In genomic region chr10:119222966-119223386, GRCh38 we compare ENCODE assay signal across 14 cellular contexts. TPM values are rescaled to one million over a fixed set of nuclear protein-coding genes. Genes with fewer than 3 reads are reported as not detected.
DNase-seq lines count a peak whose midpoint lies in the region; ATAC-seq and TF ChIP-seq lines count a peak whose summit lies in the region.
"Had no signal": no experiment of that assay in that cellular context is flagged by ENCODE, and none has a peak within 500 bp of the region (broad histone marks: within the 10 kb centered on the region; RNA-seq: fewer than 3 reads in every experiment).

No MANE protein-coding gene starts in this region.

- H2AK5ac ChIP-seq in mesenchymal stem cell (ENCODE audit: low read length, severe bottlenecking) = no peak overlapping the region

- no peak for ATAC-seq in activated naive CD8-positive, alpha-beta T cell treated with anti-CD3 and anti-CD28 coated beads, Interleukin-2, amount 50 U/mL, for 24 hours
- ATAC-seq in HG02623 (IDR thresholded peaks at IDR 0.05; ENCODE audit: unreplicated experiment) (no peak), GM21619 (IDR thresholded peaks at IDR 0.05; ENCODE audit: unreplicated experiment) (no peak)

- H3K4me1 ChIP-seq in Caco-2 (peaks cover 30% of the 10 kb centered on the region), esophagus (ENCODE audit: control insufficient read depth in 2 of 2, insufficient read depth in 2 of 2, low read length in 1 of 2) (peaks cover 0 to 4% of the 10 kb centered on the region in 2 donors), mesenchymal stem cell (ENCODE audit: control insufficient read depth, insufficient read depth, low read depth, low read length) (no peaks in the 10 kb centered on the region), skeletal muscle tissue (ENCODE audit: control insufficient read depth in 3 of 3, insufficient read depth in 3 of 3, low read length in 3 of 3) (peaks cover 15 to 24% (median 18%) of the 10 kb centered on the region in 3 donors)

- no peak overlapping the region for H4K8ac ChIP-seq in mesenchymal stem cell (ENCODE audit: low read length)

- H2BK12ac ChIP-seq in mesenchymal stem cell (ENCODE audit: low read length in 2 of 2) = no peak overlapping the region

- H3K9me3 ChIP-seq in Caco-2 = no peaks in the 10 kb centered on the region
- H3K9me3 ChIP-seq in esophagus (ENCODE audit: control insufficient read depth in 2 of 2, insufficient read depth in 1 of 2, low read depth in 1 of 2, low read length in 1 of 2) = no peaks in the 10 kb centered on the region
- no peaks in the 10 kb centered on the region for H3K9me3 ChIP-seq in mesenchymal stem cell (ENCODE audit: control insufficient read depth, low read length)
- no peaks in the 10 kb centered on the region for H3K9me3 ChIP-seq in skeletal muscle tissue (ENCODE audit: control insufficient read depth in 3 of 3, low read length in 3 of 3)

- no peak overlapping the region for H2BK5ac ChIP-seq in mesenchymal stem cell (ENCODE audit: low read depth, low read length, poor library complexity, severe bottlenecking)

- no peak overlapping the region for H3K4ac ChIP-seq in mesenchymal stem cell (ENCODE audit: low read depth in 1 of 2, low read length in 2 of 2)

- CTCF ChIA-PET in Caco-2 (lab: Charles Lee) = interaction anchor here (0.8 to 1.6 kb wide), 5 partner anchors 13 to 48 kb away, joined by 3 to 14 read pairs (median 6); no protein-coding TSS in a partner anchor

- H3K9me3 Mint-ChIP-seq in Caco-2 (ENCODE audit: unreplicated experiment) = no peaks in the 10 kb centered on the region
- H3K9me3 Mint-ChIP-seq in activated T-cell treated with anti-CD3 and anti-CD28 coated beads, Interleukin-2, amount 50 U/mL, for 24 hours = no peaks in the 10 kb centered on the region
- H3K9me3 Mint-ChIP-seq in activated naive CD8-positive, alpha-beta T cell treated with anti-CD3 and anti-CD28 coated beads, Interleukin-2, amount 50 U/mL, for 24 hours = no peaks in the 10 kb centered on the region
- H3K9me3 Mint-ChIP-seq: activated B cell treated with CpG ODN at 0.5 μM for 24 hours; activated naive CD8-positive, alpha-beta T cell treated with anti-CD3 and anti-CD28 coated beads for 36 hours had no signal

- H3K4me3 ChIP-seq in Caco-2 (ENCODE audit: low read depth, low read length) (no peak overlapping the region), esophagus (ENCODE audit: low read depth in 1 of 2, low read length in 2 of 2) (no peak overlapping the region), mesenchymal stem cell (ENCODE audit: insufficient read depth in 1 of 2, low read depth in 1 of 2, low read length in 2 of 2) (peak overlapping the region in 1 of 2 experiments; percentile 57), skeletal muscle tissue (ENCODE audit: low read length in 3 of 3) (no peak overlapping the region)

- H4K91ac ChIP-seq in mesenchymal stem cell (ENCODE audit: low read length) = peak overlapping the region; percentile 7

- H3K14ac ChIP-seq in mesenchymal stem cell (ENCODE audit: low read length in 2 of 2) = no peak overlapping the region

- peaks cover 20% of the 10 kb centered on the region for H3K4me1 Mint-ChIP-seq in Caco-2 (ENCODE audit: low read depth, unreplicated experiment)
- H3K4me1 Mint-ChIP-seq in activated T-cell treated with anti-CD3 and anti-CD28 coated beads, Interleukin-2, amount 50 U/mL, for 24 hours (ENCODE audit: low read depth) = peaks cover 42% of the 10 kb centered on the region
- peaks cover 29% of the 10 kb centered on the region for H3K4me1 Mint-ChIP-seq in activated naive CD8-positive, alpha-beta T cell treated with anti-CD3 and anti-CD28 coated beads, Interleukin-2, amount 50 U/mL, for 24 hours

- no peak overlapping the region for H2BK120ac ChIP-seq in mesenchymal stem cell (ENCODE audit: low read depth, low read length)

- no peaks in the 10 kb centered on the region for H3K36me3 ChIP-seq in Caco-2 (ENCODE audit: control insufficient read depth, insufficient read depth, low read length)
- no peaks in the 10 kb centered on the region for H3K36me3 ChIP-seq in esophagus (ENCODE audit: control insufficient read depth in 2 of 2, insufficient read depth in 2 of 2, low read length in 1 of 2)
- H3K36me3 ChIP-seq in mesenchymal stem cell (ENCODE audit: control insufficient read depth in 1 of 2, insufficient read depth in 2 of 2, low read depth in 1 of 2, low read length in 2 of 2) = no peaks in the 10 kb centered on the region
- no peaks in the 10 kb centered on the region for H3K36me3 ChIP-seq in skeletal muscle tissue (ENCODE audit: control insufficient read depth in 3 of 3, insufficient read depth in 3 of 3, low read length in 3 of 3)

- no peak overlapping the region for H2AFZ ChIP-seq in mesenchymal stem cell (ENCODE audit: low read depth, low read length)

- H3K18ac ChIP-seq in mesenchymal stem cell (ENCODE audit: low read depth in 1 of 2, low read length in 2 of 2) = peak overlapping the region in 1 of 2 experiments; percentile 19

- H2BK15ac ChIP-seq in mesenchymal stem cell (ENCODE audit: low read depth, poor library complexity, severe bottlenecking) = peak overlapping the region; percentile 8

- no peaks in the 10 kb centered on the region for H3K27me3 ChIP-seq in Caco-2 (replicated peaks; ENCODE audit: control insufficient read depth, insufficient read depth, low read length)
- H3K27me3 ChIP-seq in esophagus (ENCODE audit: control insufficient read depth in 1 of 2, insufficient read depth in 2 of 2, low read length in 2 of 2) = no peaks in the 10 kb centered on the region
- H3K27me3 ChIP-seq in mesenchymal stem cell (ENCODE audit: control insufficient read depth in 1 of 2, insufficient read depth in 1 of 2, low read length in 2 of 2) = no peaks in the 10 kb centered on the region
- no peaks in the 10 kb centered on the region for H3K27me3 ChIP-seq in skeletal muscle tissue (ENCODE audit: control insufficient read depth in 3 of 3, insufficient read depth in 3 of 3, low read length in 3 of 3)

- H3K27ac ChIP-seq in esophagus (ENCODE audit: low read depth in 2 of 2, low read length in 1 of 2) = peak overlapping the region; percentile 48 to 55
- no peak overlapping the region for H3K27ac ChIP-seq in mesenchymal stem cell (ENCODE audit: low read length, poor library complexity, severe bottlenecking)
- H3K27ac ChIP-seq in skeletal muscle tissue (ENCODE audit: low read depth, low read length) = peak overlapping the region; percentile 47
- H3K27ac ChIP-seq: KMS-11 had no signal

- WGBS in esophagus, 2 donors = 64 to 74% methylated on average over 9 of the region's 9 CpGs
- 94% methylated on average over 9 of the region's 9 CpGs for WGBS in mesenchymal stem cell

- peak overlapping the region; percentile 77 for H3K27ac Mint-ChIP-seq in Caco-2 (ENCODE audit: unreplicated experiment)
- H3K27ac Mint-ChIP-seq in activated T-cell treated with anti-CD3 and anti-CD28 coated beads, Interleukin-2, amount 50 U/mL, for 24 hours = no peak overlapping the region
- no peak overlapping the region for H3K27ac Mint-ChIP-seq in activated naive CD8-positive, alpha-beta T cell treated with anti-CD3 and anti-CD28 coated beads, Interleukin-2, amount 50 U/mL, for 24 hours

- H3K4me2 ChIP-seq in mesenchymal stem cell (ENCODE audit: low read length, poor library complexity, severe bottlenecking) = no peak overlapping the region
- H3K4me2 ChIP-seq: KMS-11 had no signal

- no peak overlapping the region for H3K23ac ChIP-seq in mesenchymal stem cell (ENCODE audit: low read length in 2 of 2)

- no TSS peak for BruUV-seq in Caco-2 (replicated peaks; lab: Mats Ljungman, UMichigan)

- peaks cover 25% of the 10 kb centered on the region for H3K79me1 ChIP-seq in mesenchymal stem cell (replicated peaks; ENCODE audit: low read length, poor library complexity, severe bottlenecking)

- peak overlapping the region; percentile 56 for H3K4me3 Mint-ChIP-seq in Caco-2 (ENCODE audit: unreplicated experiment)
- no peak overlapping the region for H3K4me3 Mint-ChIP-seq in activated T-cell treated with anti-CD3 and anti-CD28 coated beads, Interleukin-2, amount 50 U/mL, for 24 hours
- no peak overlapping the region for H3K4me3 Mint-ChIP-seq in activated naive CD8-positive, alpha-beta T cell treated with anti-CD3 and anti-CD28 coated beads, Interleukin-2, amount 50 U/mL, for 24 hours
- H3K4me3 Mint-ChIP-seq: activated B cell treated with CpG ODN at 0.5 μM for 24 hours; activated naive CD8-positive, alpha-beta T cell treated with anti-CD3 and anti-CD28 coated beads for 36 hours had no signal

- no peaks in the 10 kb centered on the region for H3K27me3 Mint-ChIP-seq in Caco-2 (ENCODE audit: insufficient read depth, unreplicated experiment)
- no peaks in the 10 kb centered on the region for H3K27me3 Mint-ChIP-seq in activated T-cell treated with anti-CD3 and anti-CD28 coated beads, Interleukin-2, amount 50 U/mL, for 24 hours
- H3K27me3 Mint-ChIP-seq in activated naive CD8-positive, alpha-beta T cell treated with anti-CD3 and anti-CD28 coated beads, Interleukin-2, amount 50 U/mL, for 24 hours = no peaks in the 10 kb centered on the region
- H3K27me3 Mint-ChIP-seq: activated B cell treated with CpG ODN at 0.5 μM for 24 hours; activated naive CD8-positive, alpha-beta T cell treated with anti-CD3 and anti-CD28 coated beads for 36 hours had no signal

- DNase-seq in Caco-2 (no peak), mesenchymal stem cell (no peak)
- no peak for DNase-seq in activated T-cell treated with anti-CD3 and anti-CD28 coated beads, Interleukin-2, amount 50 U/mL, for 24 hours
- no peak for DNase-seq in activated naive CD8-positive, alpha-beta T cell treated with anti-CD3 and anti-CD28 coated beads, Interleukin-2, amount 50 U/mL, for 24 hours
- DNase-seq: activated B cell treated with CpG ODN at 0.5 μM for 24 hours; activated naive CD8-positive, alpha-beta T cell treated with anti-CD3 and anti-CD28 coated beads for 36 hours; NCI-H1417; NCI-H345; stimulated activated CD4-positive, alpha-beta T cell treated with anti-CD3 and anti-CD28 coated beads, Interleukin-15, amount 100 ng/mL, for 24 hours had no signal

- no peak for TF ChIP-seq CTCF in Caco-2 (IDR thresholded peaks at IDR 0.05; ENCODE audit: insufficient read depth in 1 of 2, low read depth in 1 of 2, low read length in 1 of 2, severe bottlenecking in 1 of 2, unreplicated experiment in 1 of 2)

- intact Hi-C loops in Caco-2 (cut with micrococcal nuclease; ENCODE audit: unreplicated experiment) = no loop called here

- H3K9ac ChIP-seq in mesenchymal stem cell (ENCODE audit: low read length) (peak overlapping the region; percentile 42), skeletal muscle tissue (ENCODE audit: low read depth in 1 of 3, low read length in 3 of 3) (peak overlapping the region in 1 of 3 donors; percentile 1)
- H3K9ac ChIP-seq: KMS-11 had no signal

- peaks cover 5% of the 10 kb centered on the region for H3K36me3 Mint-ChIP-seq in Caco-2 (ENCODE audit: insufficient read depth, unreplicated experiment)
- no peaks in the 10 kb centered on the region for H3K36me3 Mint-ChIP-seq in activated T-cell treated with anti-CD3 and anti-CD28 coated beads, Interleukin-2, amount 50 U/mL, for 24 hours (ENCODE audit: low read depth)
- no peaks in the 10 kb centered on the region for H3K36me3 Mint-ChIP-seq in activated naive CD8-positive, alpha-beta T cell treated with anti-CD3 and anti-CD28 coated beads, Interleukin-2, amount 50 U/mL, for 24 hours (ENCODE audit: low read depth)
- H3K36me3 Mint-ChIP-seq: activated naive CD8-positive, alpha-beta T cell treated with anti-CD3 and anti-CD28 coated beads for 36 hours had no signal

- POLR2A ChIA-PET in Caco-2 (lab: Charles Lee) = interaction anchor here (1.4 kb wide), 1 partner anchor 16 kb away, joined by 7 read pairs; the partner anchor contains the start of gene GRK5

RNA-seq across cellular contexts. Expression of gene GRK5, which starts 15.6 kb away (rescaled TPM):
- 7.7 and 8.9 TPM in 2 replicates for total RNA-seq in Caco-2 (2022)
- 1 to 10 TPM; 3.1 to 5.2 TPM for polyA plus RNA-seq in esophagus
- 56.5 TPM for polyA plus RNA-seq in mesenchymal stem cell (2013, experiment 1 of 2)
- polyA plus RNA-seq in mesenchymal stem cell (2013, experiment 2 of 2) = 57.3 TPM
- total RNA-seq in skeletal muscle tissue = 12.5 TPM

RNA-seq across cellular contexts. Expression of gene PRDX3, which starts 44.4 kb away (rescaled TPM):
- total RNA-seq in Caco-2 (2022) (213 and 216 TPM in 2 replicates), skeletal muscle tissue (89.2 TPM)
- polyA plus RNA-seq in esophagus = 10 to 100 TPM; 40.8 to 82.2 TPM
- 95.8 TPM for polyA plus RNA-seq in mesenchymal stem cell (2013, experiment 1 of 2)
- polyA plus RNA-seq in mesenchymal stem cell (2013, experiment 2 of 2) = 97.4 TPM

RNA-seq across cellular contexts. Expression of gene SFXN4, which starts 57.5 kb away (rescaled TPM):
- total RNA-seq in Caco-2 (2022) (45.3 and 45.9 TPM in 2 replicates), skeletal muscle tissue (19.3 TPM)
- polyA plus RNA-seq in esophagus = 10 to 100 TPM; 20.8 to 22.7 TPM
- 14.4 TPM for polyA plus RNA-seq in mesenchymal stem cell (2013, experiment 1 of 2)
- 17.1 TPM for polyA plus RNA-seq in mesenchymal stem cell (2013, experiment 2 of 2)
